In genomic region chr1:198936371-198937083, GRCh38 we compare ENCODE assay signal across 8 cellular contexts.
DNase-seq lines count a peak whose midpoint lies in the region; ATAC-seq and TF ChIP-seq lines count a peak whose summit lies in the region.

No MANE protein-coding gene starts in this region.

- no peaks in the 10 kb centered on the region for H3F3A ChIP-seq in GM23338 (replicated peaks; ENCODE audit: low read depth)

- no peak for ATAC-seq in GM23338
- ATAC-seq in T-cell (replicated peaks in 1 of 4): peak in 3 of 4 experiments; percentile 31 to 38 (median 34)
- no peak for ATAC-seq in HG03159 (IDR thresholded peaks at IDR 0.05; ENCODE audit: unreplicated experiment)

- no peaks in the 10 kb centered on the region for H3K9me3 Mint-ChIP-seq in GM23338
- H3K9me3 Mint-ChIP-seq in T-cell: peaks cover 0 to 8% (median 4%) of the 10 kb centered on the region in 3 donors

- 0 out of 2 replicates have a peak, but pooled peaks cover 3% of the 10 kb centered on the region for H3K9me2 ChIP-seq in GM23338 (ENCODE audit: insufficient read depth)

- H2AFZ ChIP-seq in GM23338: no peak overlapping the region; the same call in 1 of the 2 replicates

- peak overlapping the region; percentile 46 for H3K4me2 ChIP-seq in GM23338

- CTCF ChIA-PET in T-cell (lab: Charles Lee): interaction anchor here (0.6 to 1.6 kb wide), 4 partner anchors 177 to 333 kb away, joined by 3 to 5 read pairs (median 4); no protein-coding TSS in a partner anchor

- H3K4me3 ChIP-seq in GM23338 (no peak overlapping the region), fibroblast of pulmonary artery (replicated peaks; ENCODE audit: low read depth, low read length) (peak overlapping the region; percentile 68)

- no peaks in the 10 kb centered on the region for H3K36me3 ChIP-seq in GM23338 (ENCODE audit: insufficient read depth)

- H3K27ac ChIP-seq in GM23338 (ENCODE audit: low read depth): no peak overlapping the region

- TF ChIP-seq CTCF in GM23338 (conservative IDR thresholded peaks at IDR 0.05; ENCODE audit: low read depth in 2 of 2) (no peak), fibroblast of pulmonary artery (IDR thresholded peaks at IDR 0.05; ENCODE audit: low read length, missing control alignments) (no peak), GM20000 (IDR thresholded peaks at IDR 0.05; ENCODE audit: extremely low read depth, missing control alignments) (no peak)

- H3K4me3 Mint-ChIP-seq in GM23338 (peak overlapping the region; percentile 45; the same call in 2 of the 3 replicates), T-cell (peak overlapping the region in 1 of 3 donors; percentile 89)

- H3K27ac Mint-ChIP-seq in GM23338 (0 out of 2 replicates have a peak overlapping the region, but pooled peaks have one; percentile 40), T-cell (peak overlapping the region; percentile 86 to 91)

- no peaks in the 10 kb centered on the region for H3K36me3 Mint-ChIP-seq in GM23338 (ENCODE audit: low read depth)
- no peaks in the 10 kb centered on the region for H3K36me3 Mint-ChIP-seq in T-cell

- no peaks in the 10 kb centered on the region for H3K79me2 ChIP-seq in GM23338 (replicated peaks; ENCODE audit: insufficient read depth)

- H3K4me1 ChIP-seq in GM23338 (ENCODE audit: insufficient read depth): peaks cover 37% of the 10 kb centered on the region

- H3K27me3 ChIP-seq in GM23338 (ENCODE audit: insufficient read depth): no peaks in the 10 kb centered on the region

- POLR2A ChIA-PET in T-cell (lab: Charles Lee): interaction anchor here (0.6 to 1.2 kb wide), 3 partner anchors 18 to 188 kb away, joined by 3 to 6 read pairs (median 4); no protein-coding TSS in a partner anchor

- DNase-seq in AG20443 (ENCODE audit: low spot score): peak; percentile 23
- DNase-seq in GM23338 (ENCODE audit: low spot score): no peak
- DNase-seq in T-cell: no peak
- peak; percentile 56 for DNase-seq in fibroblast of pulmonary artery (ENCODE audit: low read depth)
- DNase-seq in pons (ENCODE audit: low spot score): peak; percentile 65
- DNase-seq in GM20000 (ENCODE audit: low spot score): no peak
- no peak for DNase-seq in NCI-H2081 treated with DMSO at 0.1 percent for 48 hours (lab: John Stamatoyannopoulos, UW)

- no peaks in the 10 kb centered on the region for H3K27me3 Mint-ChIP-seq in GM23338 (ENCODE audit: insufficient read depth, low read depth, poor library complexity)
- H3K27me3 Mint-ChIP-seq in T-cell: no peaks in the 10 kb centered on the region

- no peaks in the 10 kb centered on the region for H4K20me1 ChIP-seq in GM23338 (replicated peaks; ENCODE audit: insufficient read depth)

- H3K4me1 Mint-ChIP-seq in GM23338 (peaks cover 19% of the 10 kb centered on the region), T-cell (peaks cover 26 to 35% (median 30%) of the 10 kb centered on the region in 3 donors)

TF ChIP-seq in GM23338, 12 proteins besides CTCF, POLR2A, EP300 and RAD21:
- TF ChIP-seq ZNF462 (CRISPR knock-in tag; IDR thresholded peaks at IDR 0.05) (no peak), EZH2 (IDR thresholded peaks at IDR 0.05; ENCODE audit: low read depth, unreplicated experiment) (no peak), POLR2AphosphoS5 (IDR thresholded peaks at IDR 0.05; ENCODE audit: low read depth) (no peak), ZNF331 (CRISPR knock-in tag; IDR thresholded peaks at IDR 0.05; ENCODE audit: low read depth) (no peak), JUNB (IDR thresholded peaks at IDR 0.05; ENCODE audit: unreplicated experiment) (no peak), STAT1 (IDR thresholded peaks at IDR 0.05; ENCODE audit: unreplicated experiment) (no peak)
TF ChIP-seq in GM23338: peak in this region for 0.

Comparison
In these comparisons a context has a peak if more than half of its experiments do, and no peak if none do; other contexts are left out.
1. DNase-seq: peak in AG20443 (single experiment), fibroblast of pulmonary artery (single experiment) and pons (single experiment); none in GM23338 (single experiment), T-cell (0 of 34), GM20000 (single experiment) and NCI-H2081 treated with DMSO at 0.1 percent for 48 hours (single experiment).
2. ATAC-seq: peak in T-cell (3 of 4); none in GM23338 (single experiment) and HG03159 (single experiment).